ENCODE assay signal across 1 cellular context in genomic region chr1:18480315-18481189, GRCh38.
TF ChIP-seq lines count a peak whose summit lies in the region.

Gene KLHDC7A, plus strand, starts transcription at chr1:18480930. Its CDS starts 52 bp downstream, at chr1:18480982.

TF ChIP-seq in GM23338, 12 proteins besides CTCF, POLR2A, EP300 and RAD21 (continued from another document):
- TF ChIP-seq ZNF462 (CRISPR knock-in tag; IDR thresholded peaks at IDR 0.05), result peak; percentile 81
- TF ChIP-seq POLR2AphosphoS5 (IDR thresholded peaks at IDR 0.05; ENCODE audit: low read depth), result peak; percentile 47
- TF ChIP-seq REST (IDR thresholded peaks at IDR 0.05; ENCODE audit: unreplicated experiment), result no peak
- TF ChIP-seq NANOG (IDR thresholded peaks at IDR 0.05; ENCODE audit: borderline replicate concordance), result peak; percentile 69; the same call in 1 of the 2 replicates
- no peak for TF ChIP-seq JUNB (IDR thresholded peaks at IDR 0.05; ENCODE audit: unreplicated experiment)
